Comparison of ENCODE assay signal across 2 cellular contexts in genomic region chr20:10771435-10772140, GRCh38.
TF ChIP-seq lines count a peak whose summit lies in the region.

No MANE protein-coding gene starts in this region.

TF ChIP-seq in A549, 52 proteins besides CTCF, POLR2A, EP300 and RAD21 (continued from another document):
- TF ChIP-seq REST (IDR thresholded peaks at IDR 0.05), result no peak
- no peak for TF ChIP-seq FOXS1 (CRISPR knock-in tag; IDR thresholded peaks at IDR 0.05)
- TF ChIP-seq JUNB (IDR thresholded peaks at IDR 0.05), result no peak
- no peak for TF ChIP-seq RARB (CRISPR knock-in tag; IDR thresholded peaks at IDR 0.05)
- no peak for TF ChIP-seq ZC3H11A (IDR thresholded peaks at IDR 0.05)
- no peak for TF ChIP-seq KDM5A (IDR thresholded peaks at IDR 0.05)
- no peak for TF ChIP-seq ELK1 (IDR thresholded peaks at IDR 0.05; ENCODE audit: low read depth, low read length)
- TF ChIP-seq NR3C1 (IDR thresholded peaks at IDR 0.05), result no peak
- no peak for TF ChIP-seq HOXB5 (CRISPR knock-in tag; IDR thresholded peaks at IDR 0.05)
- no peak for TF ChIP-seq TP53 (CRISPR knock-in tag; IDR thresholded peaks at IDR 0.05)
- no peak for TF ChIP-seq HDAC2 (IDR thresholded peaks at IDR 0.05)
- no peak for TF ChIP-seq HMGXB4 (CRISPR knock-in tag; IDR thresholded peaks at IDR 0.05; ENCODE audit: borderline replicate concordance)

TF ChIP-seq in HEK293, 187 proteins besides CTCF, POLR2A, EP300 and RAD21 (continued from another document):
- TF ChIP-seq ZNF488 (tag by site-specific recombination; IDR thresholded peaks at IDR 0.05), result no peak
- no peak for TF ChIP-seq ZFP37 (tag by site-specific recombination; IDR thresholded peaks at IDR 0.05)
- no peak for TF ChIP-seq ZNF626 (tag by site-specific recombination; IDR thresholded peaks at IDR 0.05)
- no peak for TF ChIP-seq ZNF202 (tag by site-specific recombination; IDR thresholded peaks at IDR 0.05; ENCODE audit: borderline replicate concordance)
- no peak for TF ChIP-seq ZNF26 (tag by site-specific recombination; IDR thresholded peaks at IDR 0.05)
- no peak for TF ChIP-seq ZNF146 (tag by site-specific recombination; IDR thresholded peaks at IDR 0.05)
- TF ChIP-seq ZNF707 (tag by site-specific recombination; IDR thresholded peaks at IDR 0.05), result no peak
- no peak for TF ChIP-seq PRDM6 (tag by site-specific recombination; IDR thresholded peaks at IDR 0.05)
- no peak for TF ChIP-seq SP7 (tag by site-specific recombination; IDR thresholded peaks at IDR 0.05)
- no peak for TF ChIP-seq ZSCAN5A (tag by site-specific recombination; IDR thresholded peaks at IDR 0.05)
- no peak for TF ChIP-seq ZNF660 (tag by site-specific recombination; IDR thresholded peaks at IDR 0.05)
- TF ChIP-seq ZNF639 (tag by site-specific recombination; IDR thresholded peaks at IDR 0.05), result no peak
- no peak for TF ChIP-seq ZNF747 (tag by site-specific recombination; IDR thresholded peaks at IDR 0.05)
- no peak for TF ChIP-seq ZNF221 (tag by site-specific recombination; IDR thresholded peaks at IDR 0.05; ENCODE audit: borderline replicate concordance)
- no peak for TF ChIP-seq ZNF544 (tag by site-specific recombination; IDR thresholded peaks at IDR 0.05)
- TF ChIP-seq PRDM10 (tag by site-specific recombination; IDR thresholded peaks at IDR 0.05), result peak; percentile 67
- TF ChIP-seq HIC1 (tag by site-specific recombination; IDR thresholded peaks at IDR 0.05), result no peak
- no peak for TF ChIP-seq HOXA7 (CRISPR knock-in tag; IDR thresholded peaks at IDR 0.05; ENCODE audit: borderline replicate concordance)
- no peak for TF ChIP-seq ZNF473 (tag by site-specific recombination; IDR thresholded peaks at IDR 0.05)
- no peak for TF ChIP-seq ZNF280C (tag by site-specific recombination; IDR thresholded peaks at IDR 0.05)
- TF ChIP-seq KLF10 (tag by site-specific recombination; IDR thresholded peaks at IDR 0.05), result no peak
- TF ChIP-seq ZNF792 (tag by site-specific recombination; IDR thresholded peaks at IDR 0.05), result no peak
- TF ChIP-seq ZEB2 (tag by site-specific recombination; IDR thresholded peaks at IDR 0.05), result no peak
- TF ChIP-seq ZSCAN23 (tag by site-specific recombination; IDR thresholded peaks at IDR 0.05), result no peak
- no peak for TF ChIP-seq ZNF776 (tag by site-specific recombination; IDR thresholded peaks at IDR 0.05; ENCODE audit: borderline replicate concordance)
- TF ChIP-seq PATZ1 (tag by site-specific recombination; IDR thresholded peaks at IDR 0.05), result no peak
TF ChIP-seq in HEK293: peak in this region for 4.
